8 cellular contexts compared by ENCODE assay signal in genomic region chr13:42990991-42991891, GRCh38. TPM values are rescaled to one million over a fixed set of nuclear protein-coding genes. Genes with fewer than 3 reads are reported as not detected.
DNase-seq lines count a peak whose midpoint lies in the region; ATAC-seq, FAIRE-seq and TF ChIP-seq lines count a peak whose summit lies in the region.

No MANE protein-coding gene starts in this region.

- no peaks in the 10 kb centered on the region for H4K20me1 ChIP-seq in OCI-LY1 (ENCODE audit: insufficient read depth, low read length)

- no peaks in the 10 kb centered on the region for H3K27me3 Mint-ChIP-seq in CD8-positive, alpha-beta memory T cell

- peak overlapping the region; percentile 86 for H3K4me2 ChIP-seq in OCI-LY1 (ENCODE audit: low read length)

- H2AFZ ChIP-seq in OCI-LY1 (ENCODE audit: low read length) = peak overlapping the region; percentile 96

- no peak for DNase-seq in CD8-positive, alpha-beta memory T cell
- DNase-seq in epithelial cell of esophagus (ENCODE audit: low read depth) (peak; percentile 20), omental fat pad (ENCODE audit: low spot score) (no peak), NCI-H1436 (lab: John Stamatoyannopoulos, UW) (no peak), H54 (ENCODE audit: insufficient read length, low spot score) (no peak)
- DNase-seq in activated CD8-positive, alpha-beta memory T cell treated with anti-CD3 and anti-CD28 coated beads, Interleukin-2, amount 50 U/mL, for 48 hours = no peak

- TF ChIP-seq POLR2A in H54 (IDR thresholded peaks at IDR 0.05; ENCODE audit: low read depth, low read length) = no peak

- peak overlapping the region; percentile 95 to 99 (median 96) for H3K4me3 Mint-ChIP-seq in CD8-positive, alpha-beta memory T cell

- peaks cover 0 to 16% (median 1%) of the 10 kb centered on the region in 3 donors for H3K36me3 Mint-ChIP-seq in CD8-positive, alpha-beta memory T cell

- no peak for TF ChIP-seq CTCF in OCI-LY1 (IDR thresholded peaks at IDR 0.05; ENCODE audit: low read length)
- no peak for TF ChIP-seq CTCF in epithelial cell of esophagus (IDR thresholded peaks at IDR 0.05; ENCODE audit: insufficient read depth, low read depth, low read length, missing control alignments)
- no peak for TF ChIP-seq CTCF in omental fat pad (IDR thresholded peaks at IDR 0.05)

- H3K27ac Mint-ChIP-seq in CD8-positive, alpha-beta memory T cell = peak overlapping the region; percentile 94 to 100 (median 99)

- peak; percentile 38 for ATAC-seq in omental fat pad (ENCODE audit: low FRiP score)
- ATAC-seq in GM19463 (IDR thresholded peaks at IDR 0.05; ENCODE audit: unreplicated experiment) = no peak

- POLR2A ChIA-PET in CD8-positive, alpha-beta memory T cell (lab: Charles Lee) = interaction anchor here (0.6 to 2.7 kb wide), 10 partner anchors 8 to 719 kb away, joined by 3 to 23 read pairs (median 6); partner anchors contain the start of genes AKAP11 and DNAJC15

- no peaks in the 10 kb centered on the region; the same call in 1 of the 2 replicates for H3F3A ChIP-seq in OCI-LY1 (ENCODE audit: insufficient read depth, low read length)

- peaks cover 26% of the 10 kb centered on the region for H3K4me1 ChIP-seq in CD8-positive, alpha-beta memory T cell (ENCODE audit: insufficient read depth, low read length)
- H3K4me1 ChIP-seq in OCI-LY1 (ENCODE audit: insufficient read depth, low read length, severe bottlenecking) = peaks cover 31% of the 10 kb centered on the region

- no peaks in the 10 kb centered on the region for H3K79me2 ChIP-seq in OCI-LY1 (ENCODE audit: insufficient read depth, low read length)

- peaks cover 29 to 63% (median 56%) of the 10 kb centered on the region in 3 donors for H3K4me1 Mint-ChIP-seq in CD8-positive, alpha-beta memory T cell

- H3K9me2 ChIP-seq in OCI-LY1 (ENCODE audit: low read depth, low read length) = no peaks in the 10 kb centered on the region

- H3K36me3 ChIP-seq in CD8-positive, alpha-beta memory T cell (ENCODE audit: insufficient read depth, low read length) = no peaks in the 10 kb centered on the region
- no peaks in the 10 kb centered on the region for H3K36me3 ChIP-seq in OCI-LY1 (ENCODE audit: insufficient read depth, low read length)

- peak overlapping the region; percentile 61 for H3K4me3 ChIP-seq in CD8-positive, alpha-beta memory T cell (ENCODE audit: low read length)
- H3K4me3 ChIP-seq in OCI-LY1 (ENCODE audit: low read depth, low read length, poor library complexity, severe bottlenecking) = peak overlapping the region; percentile 70
- peak overlapping the region; percentile 40 for H3K4me3 ChIP-seq in epithelial cell of esophagus (ENCODE audit: low read length)

- no peak for FAIRE-seq in H54 (lab: Jason Lieb, UNC)

- H3K9ac ChIP-seq in OCI-LY1 (ENCODE audit: low read length) = peak overlapping the region; percentile 73

- peak overlapping the region; percentile 82 for H3K27ac ChIP-seq in CD8-positive, alpha-beta memory T cell (ENCODE audit: low read depth, low read length)
- H3K27ac ChIP-seq in OCI-LY1 (ENCODE audit: low read depth, low read length, poor library complexity, severe bottlenecking) = peak overlapping the region; percentile 82

- H3K27me3 ChIP-seq in CD8-positive, alpha-beta memory T cell (ENCODE audit: insufficient read depth, low read length, poor library complexity, severe bottlenecking) = no peaks in the 10 kb centered on the region
- no peaks in the 10 kb centered on the region for H3K27me3 ChIP-seq in OCI-LY1 (ENCODE audit: insufficient read depth, low read length)

- no peaks in the 10 kb centered on the region for H3K9me3 ChIP-seq in CD8-positive, alpha-beta memory T cell (ENCODE audit: low read length)
- H3K9me3 ChIP-seq in OCI-LY1 (ENCODE audit: low read length) = no peaks in the 10 kb centered on the region

- CTCF ChIA-PET in CD8-positive, alpha-beta memory T cell (lab: Charles Lee) = interaction anchor here (0.8 to 6.6 kb wide), 6 partner anchors 12 to 66 kb away, joined by 3 to 40 read pairs (median 4); partner anchors contain the start of gene DNAJC15

- H3K9me3 Mint-ChIP-seq in CD8-positive, alpha-beta memory T cell = no peaks in the 10 kb centered on the region

RNA-seq across cellular contexts. Expression of gene EPSTI1, which starts 0.8 kb away (rescaled TPM):
- total RNA-seq in CD8-positive, alpha-beta memory T cell = 1 to 10 TPM; 4.5 to 4.9 TPM
- polyA plus RNA-seq in CD8-positive, alpha-beta memory T cell = 17.3 TPM
- 10 to 100 TPM in 3 of 4 donors, 1 to 10 TPM in 1; 8.3 to 31.8 (median 10.9) TPM for total RNA-seq in omental fat pad

RNA-seq across cellular contexts. Expression of gene DNAJC15, which starts 32.1 kb away (rescaled TPM):
- total RNA-seq in CD8-positive, alpha-beta memory T cell = 10 to 100 TPM; 13.2 to 13.6 TPM
- polyA plus RNA-seq in CD8-positive, alpha-beta memory T cell = 13.7 TPM
- 10 to 100 TPM in 3 of 4 donors, 1 to 10 TPM in 1; 5.5 to 12.1 (median 10.9) TPM for total RNA-seq in omental fat pad
